ENCODE assay signal across 1 cellular context in the genomic region with DNA sequence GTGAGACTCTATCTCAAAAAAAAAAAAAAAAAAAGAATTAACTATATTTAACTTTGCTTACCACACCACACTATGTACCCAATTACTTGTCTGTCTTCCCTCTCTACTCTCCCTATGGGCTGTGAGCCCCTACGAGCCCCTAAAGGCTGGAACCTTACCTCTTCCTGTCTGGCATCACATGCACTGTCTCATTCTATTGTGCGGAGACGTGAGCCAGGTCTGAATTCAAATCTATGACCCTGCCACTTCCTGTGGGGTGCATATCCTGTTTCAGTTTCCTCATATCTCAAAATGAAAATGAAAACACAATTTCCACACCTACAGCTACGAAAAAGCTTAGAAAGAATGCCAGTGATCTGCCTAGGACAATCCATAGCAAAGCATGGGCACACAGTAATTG.
TF ChIP-seq lines count a peak whose summit lies in the region.

No MANE protein-coding gene starts in this region.

TF ChIP-seq in GM12878, 131 proteins besides CTCF, POLR2A, EP300 and RAD21 (continued from another document and continues in another):
- TF ChIP-seq E2F8 (IDR thresholded peaks at IDR 0.05; ENCODE audit: low read depth, partially characterized antibody) (no peak), ZBTB11 (CRISPR knock-in tag; IDR thresholded peaks at IDR 0.05) (no peak), ZNF217 (IDR thresholded peaks at IDR 0.05) (no peak), KAT2A (conservative IDR thresholded peaks at IDR 0.05; ENCODE audit: control insufficient read depth, low read depth, low read length) (no peak), YBX1 (IDR thresholded peaks at IDR 0.05) (no peak), RUNX3 (IDR thresholded peaks at IDR 0.05; ENCODE audit: low read length) (peak; percentile 56), WRNIP1 (IDR thresholded peaks at IDR 0.05; ENCODE audit: borderline replicate concordance, low read depth, low read length) (no peak), NR2C1 (IDR thresholded peaks at IDR 0.05) (no peak), FOXK2 (IDR thresholded peaks at IDR 0.05) (no peak), JUND (IDR thresholded peaks at IDR 0.05; ENCODE audit: low read depth, low read length) (no peak), TCF12 (IDR thresholded peaks at IDR 0.05; ENCODE audit: low read depth, low read length) (no peak), SRF (IDR thresholded peaks at IDR 0.05; ENCODE audit: low read depth in 2 of 2, low read length in 2 of 2) (no peak), CHD1 (IDR thresholded peaks at IDR 0.05; ENCODE audit: low read depth, low read length) (no peak), NFYA (IDR thresholded peaks at IDR 0.05; ENCODE audit: borderline replicate concordance, low read depth, low read length) (no peak), EZH2 (IDR thresholded peaks at IDR 0.05; ENCODE audit: borderline replicate concordance, control insufficient read depth, low read depth, low read length) (no peak), MTA2 (IDR thresholded peaks at IDR 0.05; ENCODE audit: low read depth) (no peak), SMAD5 (IDR thresholded peaks at IDR 0.05; ENCODE audit: low read depth) (no peak), ATF2 (IDR thresholded peaks at IDR 0.05; ENCODE audit: low read length) (0 out of 2 replicates have a peak, but pooled peaks have one; percentile 16), DPF2 (IDR thresholded peaks at IDR 0.05) (no peak), GATAD2B (conservative IDR thresholded peaks at IDR 0.05; ENCODE audit: low read depth) (no peak), JUNB (IDR thresholded peaks at IDR 0.05) (peak; percentile 55), NRF1 (conservative IDR thresholded peaks at IDR 0.05; ENCODE audit: low read depth, low read length) (no peak), KLF5 (IDR thresholded peaks at IDR 0.05; ENCODE audit: partially characterized antibody) (no peak), NFIC (IDR thresholded peaks at IDR 0.05; ENCODE audit: low read depth, low read length) (peak; percentile 45; the same call in 1 of the 2 replicates), TARDBP (IDR thresholded peaks at IDR 0.05; ENCODE audit: borderline replicate concordance) (no peak), KDM1A (IDR thresholded peaks at IDR 0.05; ENCODE audit: borderline replicate concordance) (no peak), RELA (IDR thresholded peaks at IDR 0.05; ENCODE audit: borderline replicate concordance, partially characterized antibody) (no peak), IKZF1 (conservative IDR thresholded peaks at IDR 0.05) (no peak; the same call in 1 of the 2 replicates), PML (IDR thresholded peaks at IDR 0.05; ENCODE audit: low read length) (no peak), ETV6 (conservative IDR thresholded peaks at IDR 0.05 in 1 of 2, IDR thresholded peaks at IDR 0.05 in 1 of 2; ENCODE audit: borderline replicate concordance in 1 of 2, low read depth in 1 of 2) (peak in 1 of 2 experiments; percentile 99; a peak in 2 of 4 replicates), ZNF384 (IDR thresholded peaks at IDR 0.05; ENCODE audit: borderline replicate concordance, low read depth, low read length) (no peak), FOS (IDR thresholded peaks at IDR 0.05; ENCODE audit: borderline replicate concordance, extremely low read depth, insufficient read length) (no peak), ATF3 (IDR thresholded peaks at IDR 0.05; ENCODE audit: borderline replicate concordance, extremely low read depth, low read depth, low read length) (no peak), RCOR1 (conservative IDR thresholded peaks at IDR 0.05; ENCODE audit: low read depth, low read length) (no peak), SP1 (IDR thresholded peaks at IDR 0.05; ENCODE audit: low read depth, low read length) (no peak), BCLAF1 (IDR thresholded peaks at IDR 0.05) (no peak), SIN3A (IDR thresholded peaks at IDR 0.05; ENCODE audit: low read depth, low read length) (no peak), ZNF687 (IDR thresholded peaks at IDR 0.05) (no peak)
- TF ChIP-seq, protein P1, sequence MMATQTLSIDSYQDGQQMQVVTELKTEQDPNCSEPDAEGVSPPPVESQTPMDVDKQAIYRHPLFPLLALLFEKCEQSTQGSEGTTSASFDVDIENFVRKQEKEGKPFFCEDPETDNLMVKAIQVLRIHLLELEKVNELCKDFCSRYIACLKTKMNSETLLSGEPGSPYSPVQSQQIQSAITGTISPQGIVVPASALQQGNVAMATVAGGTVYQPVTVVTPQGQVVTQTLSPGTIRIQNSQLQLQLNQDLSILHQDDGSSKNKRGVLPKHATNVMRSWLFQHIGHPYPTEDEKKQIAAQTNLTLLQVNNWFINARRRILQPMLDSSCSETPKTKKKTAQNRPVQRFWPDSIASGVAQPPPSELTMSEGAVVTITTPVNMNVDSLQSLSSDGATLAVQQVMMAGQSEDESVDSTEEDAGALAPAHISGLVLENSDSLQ (IDR thresholded peaks at IDR 0.05) = no peak
- TF ChIP-seq, protein P2, sequence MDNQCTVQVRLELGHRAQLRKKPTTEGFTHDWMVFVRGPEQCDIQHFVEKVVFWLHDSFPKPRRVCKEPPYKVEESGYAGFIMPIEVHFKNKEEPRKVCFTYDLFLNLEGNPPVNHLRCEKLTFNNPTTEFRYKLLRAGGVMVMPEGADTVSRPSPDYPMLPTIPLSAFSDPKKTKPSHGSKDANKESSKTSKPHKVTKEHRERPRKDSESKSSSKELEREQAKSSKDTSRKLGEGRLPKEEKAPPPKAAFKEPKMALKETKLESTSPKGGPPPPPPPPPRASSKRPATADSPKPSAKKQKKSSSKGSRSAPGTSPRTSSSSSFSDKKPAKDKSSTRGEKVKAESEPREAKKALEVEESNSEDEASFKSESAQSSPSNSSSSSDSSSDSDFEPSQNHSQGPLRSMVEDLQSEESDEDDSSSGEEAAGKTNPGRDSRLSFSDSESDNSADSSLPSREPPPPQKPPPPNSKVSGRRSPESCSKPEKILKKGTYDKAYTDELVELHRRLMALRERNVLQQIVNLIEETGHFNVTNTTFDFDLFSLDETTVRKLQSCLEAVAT (IDR thresholded peaks at IDR 0.05) = no peak
- TF ChIP-seq, protein P3, sequence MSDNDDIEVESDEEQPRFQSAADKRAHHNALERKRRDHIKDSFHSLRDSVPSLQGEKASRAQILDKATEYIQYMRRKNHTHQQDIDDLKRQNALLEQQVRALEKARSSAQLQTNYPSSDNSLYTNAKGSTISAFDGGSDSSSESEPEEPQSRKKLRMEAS (IDR thresholded peaks at IDR 0.05; ENCODE audit: low read depth, low read length) = no peak
- TF ChIP-seq, protein P4, sequence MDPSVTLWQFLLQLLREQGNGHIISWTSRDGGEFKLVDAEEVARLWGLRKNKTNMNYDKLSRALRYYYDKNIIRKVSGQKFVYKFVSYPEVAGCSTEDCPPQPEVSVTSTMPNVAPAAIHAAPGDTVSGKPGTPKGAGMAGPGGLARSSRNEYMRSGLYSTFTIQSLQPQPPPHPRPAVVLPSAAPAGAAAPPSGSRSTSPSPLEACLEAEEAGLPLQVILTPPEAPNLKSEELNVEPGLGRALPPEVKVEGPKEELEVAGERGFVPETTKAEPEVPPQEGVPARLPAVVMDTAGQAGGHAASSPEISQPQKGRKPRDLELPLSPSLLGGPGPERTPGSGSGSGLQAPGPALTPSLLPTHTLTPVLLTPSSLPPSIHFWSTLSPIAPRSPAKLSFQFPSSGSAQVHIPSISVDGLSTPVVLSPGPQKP (IDR thresholded peaks at IDR 0.05; ENCODE audit: low read depth, low read length) = no peak
